In genomic region chr3:185807455-185808068, GRCh38 we compare ENCODE assay signal across 9 cellular contexts. TPM values are rescaled to one million over a fixed set of nuclear protein-coding genes. Genes with fewer than 3 reads are reported as not detected.
DNase-seq lines count a peak whose midpoint lies in the region; ATAC-seq and TF ChIP-seq lines count a peak whose summit lies in the region.
"Had no signal": no experiment of that assay in that cellular context is flagged by ENCODE, and none has a peak within 500 bp of the region (broad histone marks: within the 10 kb centered on the region; RNA-seq: fewer than 3 reads in every experiment).

No MANE protein-coding gene starts in this region.

- ATAC-seq in GM18873 (IDR thresholded peaks at IDR 0.05; ENCODE audit: low FRiP score, unreplicated experiment) = no peak

- CTCF ChIA-PET in GM10248 (lab: Yijun Ruan, JAX) = interaction anchor here (1.2 to 1.6 kb wide), 3 partner anchors 14 to 147 kb away, joined by 3 to 6 read pairs (median 6); no protein-coding TSS in a partner anchor

- no peak for TF ChIP-seq CTCF in GM10248 (IDR thresholded peaks at IDR 0.05; ENCODE audit: control extremely low read depth, extremely low read depth, low read depth, missing control alignments)

- peak; percentile 71 for DNase-seq in Caki2 (ENCODE audit: low read depth)
- DNase-seq in Kasumi-1 (lab: John Stamatoyannopoulos, UW) = peak; percentile 35 to 42
- peak; percentile 65 for DNase-seq in amniotic epithelial cell (ENCODE audit: low read depth)
- peak; percentile 75 for DNase-seq in islet precursor cell
- no peak for DNase-seq in activated CD8-positive, alpha-beta memory T cell treated with anti-CD3 and anti-CD28 coated beads, Interleukin-2, amount 50 U/mL, for 48 hours
- DNase-seq in OCI-M2 (lab: John Stamatoyannopoulos, UW; ENCODE audit: unreplicated experiment) = no peak
- DNase-seq in GM10248 (ENCODE audit: extremely low spot score) = no peak
- DNase-seq: NCI-H187 had no signal

- in situ Hi-C loops in Caki2 (cut with HindIII; ENCODE audit: low pct_unique_long_range_greater_than_20kb, low sequenced_read_pairs) = no loop called here

- POLR2A ChIA-PET in GM10248 (lab: Yijun Ruan, JAX) = no interaction called here

RNA-seq across cellular contexts. Expression of gene IGF2BP2, which starts 17.3 kb away (rescaled TPM):
- total RNA-seq in Caki2 (2014; rRNA removed; shearing (Covaris generic); ENCODE audit: low replicate concordance) = 23.0 and 27.6 TPM in 2 replicates

Comparison
In these comparisons a context has a peak if more than half of its experiments do, and no peak if none do; other contexts are left out.
1. DNase-seq: peak in Caki2 (single experiment), Kasumi-1 (2 of 2), amniotic epithelial cell (single experiment) and islet precursor cell (single experiment); none in activated CD8-positive, alpha-beta memory T cell treated with anti-CD3 and anti-CD28 coated beads, Interleukin-2, amount 50 U/mL, for 48 hours (single experiment), OCI-M2 (single experiment) and GM10248 (single experiment).